ENCODE assay signal across 13 cellular contexts in genomic region chr1:152162826-152163463, GRCh38. TPM values are rescaled to one million over a fixed set of nuclear protein-coding genes. Genes with fewer than 3 reads are reported as not detected.
DNase-seq lines count a peak whose midpoint lies in the region; ATAC-seq, FAIRE-seq and TF ChIP-seq lines count a peak whose summit lies in the region.
"Had no signal": no experiment of that assay in that cellular context is flagged by ENCODE, and none has a peak within 500 bp of the region (broad histone marks: within the 10 kb centered on the region; RNA-seq: fewer than 3 reads in every experiment).

No MANE protein-coding gene starts in this region.

- peak overlapping the region; percentile 99 for H3K27ac Mint-ChIP-seq in MCF 10A (ENCODE audit: low read depth, unreplicated experiment)

- POLR2A ChIA-PET in MCF 10A (lab: Yijun Ruan, JAX) = interaction anchor here (0.7 to 16.3 kb wide), 14 partner anchors 8 to 228 kb away, joined by 3 to 503 read pairs (median 4); partner anchors contain the start of gene S100A11

- CTCF ChIA-PET in MCF 10A (lab: Yijun Ruan, JAX) = interaction anchor here (0.6 to 17.5 kb wide), 11 partner anchors 10 to 370 kb away, joined by 3 to 351 read pairs (median 4); no protein-coding TSS in a partner anchor

- no peak for TF ChIP-seq CTCF in MCF 10A (IDR thresholded peaks at IDR 0.05; ENCODE audit: unreplicated experiment)
- no peak for TF ChIP-seq CTCF in breast epithelium (IDR thresholded peaks at IDR 0.05)
- no peak for TF ChIP-seq CTCF in RWPE2 (IDR thresholded peaks at IDR 0.05; ENCODE audit: poor library complexity, severe bottlenecking)
- peak; percentile 13 for TF ChIP-seq CTCF in fibroblast of the aortic adventitia (IDR thresholded peaks at IDR 0.05; ENCODE audit: insufficient read depth, low read length)

- peaks cover 57% of the 10 kb centered on the region for H3K4me1 Mint-ChIP-seq in MCF 10A (ENCODE audit: insufficient read depth, unreplicated experiment)

- ATAC-seq in RWPE2 (ENCODE audit: low read depth) = peak; percentile 93

- H3K36me3 Mint-ChIP-seq in MCF 10A (ENCODE audit: insufficient read depth, unreplicated experiment) = peaks cover 7% of the 10 kb centered on the region

- H3K4me3 ChIP-seq in breast epithelium (no peak overlapping the region), RWPE2 (ENCODE audit: severe bottlenecking) (no peak overlapping the region), fibroblast of the aortic adventitia (ENCODE audit: low read depth, low read length) (no peak overlapping the region)
- H3K4me3 ChIP-seq: upper lobe of left lung had no signal

- no peak for FAIRE-seq in frontal cortex (lab: Jason Lieb, UNC)

- H3K27me3 ChIP-seq in breast epithelium (no peaks in the 10 kb centered on the region), RWPE2 (ENCODE audit: insufficient read depth, poor library complexity, severe bottlenecking) (no peaks in the 10 kb centered on the region)
- H3K27me3 ChIP-seq: upper lobe of left lung had no signal

- H3K27ac ChIP-seq in breast epithelium (no peak overlapping the region), RWPE2 (ENCODE audit: poor library complexity, severe bottlenecking) (peak overlapping the region; percentile 47)
- H3K27ac ChIP-seq: upper lobe of left lung had no signal

- DNase-seq in MCF 10A (ENCODE audit: unreplicated experiment) (peak; percentile 84), breast epithelium (ENCODE audit: low spot score in 2 of 2) (no peak), RWPE2 (ENCODE audit: low spot score) (no peak), fibroblast of the aortic adventitia (ENCODE audit: low read depth) (peak; percentile 73), frontal cortex (ENCODE audit: low spot score in 2 of 2) (no peak), ureter (ENCODE audit: low spot score) (no peak), NCI-H510A treated with DMSO at 0.1 percent for 48 hours (lab: John Stamatoyannopoulos, UW) (no peak), NCI-H1105 treated with DMSO at 0.1 percent for 48 hours (lab: John Stamatoyannopoulos, UW) (no peak)
- DNase-seq: activated T-cell treated with anti-CD3 and anti-CD28 coated beads for 4 hours, AML-193, caudate nucleus, NCI-H1694 treated with DMSO at 0.1 percent for 48 hours, upper lobe of left lung had no signal

- no peak for TF ChIP-seq POLR2A in breast epithelium (IDR thresholded peaks at IDR 0.05)

- intact Hi-C loops in MCF 10A (cut with micrococcal nuclease) (no loop called here), breast epithelium (cut with DNase I; ENCODE audit: low total_unique reads) (no loop called here)

- no TSS peak for BruUV-seq in MCF 10A (replicated peaks; lab: Mats Ljungman, UMichigan)

- H3K4me3 Mint-ChIP-seq in MCF 10A (ENCODE audit: unreplicated experiment) = no peak overlapping the region

- H3K9me3 ChIP-seq in breast epithelium = no peaks in the 10 kb centered on the region
- H3K9me3 ChIP-seq in RWPE2 (ENCODE audit: severe bottlenecking) = no peaks in the 10 kb centered on the region
- H3K9me3 ChIP-seq: upper lobe of left lung had no signal

- no peaks in the 10 kb centered on the region for H3K36me3 ChIP-seq in breast epithelium
- no peaks in the 10 kb centered on the region for H3K36me3 ChIP-seq in RWPE2 (ENCODE audit: low read depth)
- H3K36me3 ChIP-seq: upper lobe of left lung had no signal

- H3K4me1 ChIP-seq in breast epithelium = no peaks in the 10 kb centered on the region
- peaks cover 32% of the 10 kb centered on the region for H3K4me1 ChIP-seq in RWPE2 (ENCODE audit: insufficient read depth, poor library complexity, severe bottlenecking)

- H3K27me3 Mint-ChIP-seq in MCF 10A (ENCODE audit: insufficient read depth, unreplicated experiment) = no peaks in the 10 kb centered on the region

- H3K9me3 Mint-ChIP-seq in MCF 10A (ENCODE audit: unreplicated experiment) = no peaks in the 10 kb centered on the region

RNA-seq across cellular contexts. Expression of gene RPTN, which starts 3.9 kb away (rescaled TPM):
- total RNA-seq in MCF 10A (2022) = not detected in 2 replicates
- total RNA-seq in breast epithelium = not detected
- not detected in 2 replicates for total RNA-seq in fibroblast of the aortic adventitia (ENCODE audit: low replicate concordance)
- total RNA-seq in frontal cortex = not detected
- total RNA-seq in ureter = not detected
- total RNA-seq: upper lobe of left lung had no signal

RNA-seq across cellular contexts. Expression of gene TCHH, which starts 47.7 kb away (rescaled TPM):
- total RNA-seq in MCF 10A (2022) = 0.12 and 0.22 TPM in 2 replicates
- 1 to 10 TPM in 1 of 3 donors, under 1 TPM in 2; under 0.01 to 3.0 (median 0.15) TPM for total RNA-seq in breast epithelium
- 0.09 TPM in 1 of 2 replicates, not detected in the other for total RNA-seq in fibroblast of the aortic adventitia (ENCODE audit: low replicate concordance)
- total RNA-seq in frontal cortex = under 0.01 TPM
- not detected for total RNA-seq in ureter

Comparison
In these comparisons a context has a peak if more than half of its experiments do, and no peak if none do; other contexts are left out.
1. DNase-seq: peak in MCF 10A (single experiment) and fibroblast of the aortic adventitia (single experiment); none in breast epithelium (0 of 2), RWPE2 (single experiment), frontal cortex (0 of 2), ureter (single experiment), NCI-H510A treated with DMSO at 0.1 percent for 48 hours (single experiment) and NCI-H1105 treated with DMSO at 0.1 percent for 48 hours (single experiment).